In the genomic region with DNA sequence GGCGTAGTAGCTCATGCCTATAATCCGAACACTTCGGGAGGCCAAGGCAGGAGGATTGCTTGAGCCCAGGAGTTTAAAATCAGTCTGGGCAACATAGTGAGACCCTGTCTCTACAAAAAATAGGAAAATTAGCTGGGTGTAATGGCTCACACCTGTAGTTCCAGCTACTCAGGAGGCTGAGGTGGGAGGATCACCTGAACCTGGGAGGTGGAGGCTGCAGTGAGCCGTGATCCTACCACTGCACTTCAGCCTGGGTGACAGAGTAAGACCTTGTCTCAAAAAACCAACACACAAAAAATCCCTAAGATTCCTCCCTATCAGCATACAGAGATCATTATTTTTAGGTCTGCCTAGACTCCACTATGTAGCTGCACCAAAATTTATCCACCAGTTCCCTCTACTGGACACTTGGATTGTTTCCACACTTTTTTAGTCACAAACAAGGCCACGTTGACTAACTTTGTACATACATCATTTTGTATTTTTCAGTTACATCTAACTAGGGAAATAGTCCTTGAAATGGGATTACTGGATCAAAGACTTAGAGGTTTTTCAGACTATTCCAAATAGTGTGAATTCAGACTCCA, we compare ENCODE assay signal across 10 cellular contexts. TPM values are rescaled to one million over a fixed set of nuclear protein-coding genes. Genes with fewer than 3 reads are reported as not detected.
A peak's percentile ranks its signal among the peaks of the same experiment; 100 is the strongest.
DNase-seq lines count a peak whose midpoint lies in the region; ATAC-seq lines count a peak whose summit lies in the region.
"Had no signal": no experiment of that assay in that cellular context is flagged by ENCODE, and none has a peak within 500 bp of the region (broad histone marks: within the 10 kb centered on the region; RNA-seq: fewer than 3 reads in every experiment).

No MANE protein-coding gene starts in this region.

- H3K4me3 Mint-ChIP-seq in activated naive CD4-positive, alpha-beta T cell treated with anti-CD3 and anti-CD28 coated beads, Interleukin-2, amount 10 ng/mL, durations not matched to agents 7 days and 5 days, result no peak overlapping the region
- no peak overlapping the region for H3K4me3 Mint-ChIP-seq in stimulated activated naive B cell treated with anti-CD40 and anti-IgM and Interleukin-4, amounts not matched to agents 10 μg/mL and 1 μg/mL and 100 μg/mL, for 72 hours
- H3K4me3 Mint-ChIP-seq: activated T-helper 1 cell treated with anti-CD3 and anti-CD28 coated beads, Interleukin-12 subunit alpha, Interleukin-12 subunit beta, Interleukin-2, Interleukin-4 antibody, amounts not matched to agents 30 ng/mL and 10 ng/mL and 1 ng/mL, durations not matched to agents 14 hours and 24 hours and 36 hours had no signal

- no peak for DNase-seq in activated naive CD4-positive, alpha-beta T cell treated with anti-CD3 and anti-CD28 coated beads, Interleukin-2, amount 10 ng/mL, durations not matched to agents 7 days and 5 days
- DNase-seq in activated naive CD4-positive, alpha-beta T cell treated with anti-CD3 and anti-CD28 coated beads, Interleukin-2, amount 50 U/mL, for 16 hours, result no peak
- DNase-seq in NCI-H69 (lab: John Stamatoyannopoulos, UW) (peak; percentile 21), dermis blood vessel endothelial cell (peak; percentile 76), NCI-H226 (no peak), Ammon's horn (ENCODE audit: low spot score) (no peak)
- no peak for DNase-seq in stimulated activated naive B cell treated with anti-CD40 and anti-IgM and Interleukin-4, amounts not matched to agents 10 μg/mL and 1 μg/mL and 100 μg/mL, for 72 hours
- DNase-seq: DMS153 had no signal

- H3K36me3 Mint-ChIP-seq in activated naive CD4-positive, alpha-beta T cell treated with anti-CD3 and anti-CD28 coated beads, Interleukin-2, amount 10 ng/mL, durations not matched to agents 7 days and 5 days, result peaks cover 70% of the 10 kb centered on the region
- H3K36me3 Mint-ChIP-seq in stimulated activated naive B cell treated with anti-CD40 and anti-IgM and Interleukin-4, amounts not matched to agents 10 μg/mL and 1 μg/mL and 100 μg/mL, for 72 hours, result peaks cover 9 to 14% of the 10 kb centered on the region in 2 donors

- H3K9me3 Mint-ChIP-seq in activated naive CD4-positive, alpha-beta T cell treated with anti-CD3 and anti-CD28 coated beads, Interleukin-2, amount 10 ng/mL, durations not matched to agents 7 days and 5 days, result no peaks in the 10 kb centered on the region
- no peaks in the 10 kb centered on the region for H3K9me3 Mint-ChIP-seq in stimulated activated naive B cell treated with anti-CD40 and anti-IgM and Interleukin-4, amounts not matched to agents 10 μg/mL and 1 μg/mL and 100 μg/mL, for 72 hours
- H3K9me3 Mint-ChIP-seq: activated T-helper 1 cell treated with anti-CD3 and anti-CD28 coated beads, Interleukin-12 subunit alpha, Interleukin-12 subunit beta, Interleukin-2, Interleukin-4 antibody, amounts not matched to agents 30 ng/mL and 10 ng/mL and 1 ng/mL, durations not matched to agents 14 hours and 24 hours and 36 hours had no signal

- CTCF ChIA-PET in activated naive CD4-positive, alpha-beta T cell treated with anti-CD3 and anti-CD28 coated beads, Interleukin-2, amount 10 ng/mL, durations not matched to agents 7 days and 5 days (lab: Charles Lee), result interaction anchor here (0.7 kb wide), 1 partner anchor 355 kb away, joined by 3 read pairs; no protein-coding TSS in a partner anchor

- no peaks in the 10 kb centered on the region for H3K27me3 Mint-ChIP-seq in activated naive CD4-positive, alpha-beta T cell treated with anti-CD3 and anti-CD28 coated beads, Interleukin-2, amount 10 ng/mL, durations not matched to agents 7 days and 5 days
- no peaks in the 10 kb centered on the region for H3K27me3 Mint-ChIP-seq in stimulated activated naive B cell treated with anti-CD40 and anti-IgM and Interleukin-4, amounts not matched to agents 10 μg/mL and 1 μg/mL and 100 μg/mL, for 72 hours

- ATAC-seq in stimulated activated naive B cell treated with anti-CD40 and anti-IgM and Interleukin-4, amounts not matched to agents 10 μg/mL and 1 μg/mL and 100 μg/mL, for 72 hours (replicated peaks), result no peak
- ATAC-seq in HG03097 (IDR thresholded peaks at IDR 0.05; ENCODE audit: low FRiP score, unreplicated experiment), result no peak

- H3K4me1 Mint-ChIP-seq in activated naive CD4-positive, alpha-beta T cell treated with anti-CD3 and anti-CD28 coated beads, Interleukin-2, amount 10 ng/mL, durations not matched to agents 7 days and 5 days, result peaks cover 46% of the 10 kb centered on the region
- H3K4me1 Mint-ChIP-seq in stimulated activated naive B cell treated with anti-CD40 and anti-IgM and Interleukin-4, amounts not matched to agents 10 μg/mL and 1 μg/mL and 100 μg/mL, for 72 hours, result peaks cover 18 to 22% of the 10 kb centered on the region in 2 donors

- peak overlapping the region; percentile 80 for H3K27ac Mint-ChIP-seq in activated naive CD4-positive, alpha-beta T cell treated with anti-CD3 and anti-CD28 coated beads, Interleukin-2, amount 10 ng/mL, durations not matched to agents 7 days and 5 days
- peak overlapping the region; percentile 25 for H3K27ac Mint-ChIP-seq in stimulated activated naive B cell treated with anti-CD40 and anti-IgM and Interleukin-4, amounts not matched to agents 10 μg/mL and 1 μg/mL and 100 μg/mL, for 72 hours

RNA-seq across cellular contexts. Expression of a gene that starts 3.6 kb away (rescaled TPM):
- 14.4 and 16.5 TPM in 2 replicates for total RNA-seq in dermis blood vessel endothelial cell

RNA-seq across cellular contexts. Expression of a gene that starts 10.7 kb away (rescaled TPM):
- 61.3 and 61.7 TPM in 2 replicates for total RNA-seq in dermis blood vessel endothelial cell

RNA-seq across cellular contexts. Expression of a gene that starts 12.6 kb away (rescaled TPM):
- 2.4 and 2.5 TPM in 2 replicates for total RNA-seq in dermis blood vessel endothelial cell

RNA-seq across cellular contexts. Expression of a gene that starts 15.6 kb away (rescaled TPM):
- 12.4 and 34.3 TPM in 2 replicates for total RNA-seq in dermis blood vessel endothelial cell

RNA-seq across cellular contexts. Expression of a gene that starts 47.2 kb away (rescaled TPM):
- 5.5 and 6.3 TPM in 2 replicates for total RNA-seq in dermis blood vessel endothelial cell

Comparison
In these comparisons a context has a peak if more than half of its experiments do, and no peak if none do; other contexts are left out.
1. DNase-seq: peak in NCI-H69 (single experiment) and dermis blood vessel endothelial cell (single experiment); none in activated naive CD4-positive, alpha-beta T cell treated with anti-CD3 and anti-CD28 coated beads, Interleukin-2, amount 10 ng/mL, durations not matched to agents 7 days and 5 days (single experiment), activated naive CD4-positive, alpha-beta T cell treated with anti-CD3 and anti-CD28 coated beads, Interleukin-2, amount 50 U/mL, for 16 hours (single experiment), stimulated activated naive B cell treated with anti-CD40 and anti-IgM and Interleukin-4, amounts not matched to agents 10 μg/mL and 1 μg/mL and 100 μg/mL, for 72 hours (single experiment), NCI-H226 (single experiment) and Ammon's horn (single experiment).